19 cellular contexts compared by ENCODE assay signal in the genomic region with DNA sequence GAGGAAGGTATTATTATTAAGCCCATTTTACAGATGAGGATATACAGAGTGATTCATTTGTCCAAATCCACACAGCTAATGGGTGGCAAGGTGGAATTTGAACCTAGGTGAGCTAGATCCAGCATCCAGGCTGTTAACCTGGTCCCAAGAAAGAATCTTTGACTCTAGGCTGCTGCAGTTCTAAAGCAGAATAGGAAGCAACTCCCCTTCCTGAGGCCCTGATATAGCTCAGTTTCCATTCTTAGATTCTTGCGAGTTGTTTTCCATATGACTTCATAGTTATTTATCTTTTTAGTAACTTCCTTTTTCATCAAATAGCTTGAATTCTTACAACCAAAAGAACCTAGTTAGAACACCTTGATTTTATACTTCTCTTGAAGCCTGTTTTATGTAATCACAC. TPM values are rescaled to one million over a fixed set of nuclear protein-coding genes. Genes with fewer than 3 reads are reported as not detected.
DNase-seq lines count a peak whose midpoint lies in the region; ATAC-seq and TF ChIP-seq lines count a peak whose summit lies in the region.
"Had no signal": no experiment of that assay in that cellular context is flagged by ENCODE, and none has a peak within 500 bp of the region (broad histone marks: within the 10 kb centered on the region; RNA-seq: fewer than 3 reads in every experiment).

No MANE protein-coding gene starts in this region.

- H3K27me3 Mint-ChIP-seq in activated T-cell treated with anti-CD3 and anti-CD28 coated beads, Interleukin-2, amount 50 U/mL, for 24 hours, result no peaks in the 10 kb centered on the region
- H3K27me3 Mint-ChIP-seq in activated naive CD8-positive, alpha-beta T cell treated with anti-CD3 and anti-CD28 coated beads, Interleukin-2, amount 50 U/mL, for 24 hours, result no peaks in the 10 kb centered on the region
- no peaks in the 10 kb centered on the region for H3K27me3 Mint-ChIP-seq in nephron progenitor cell (ENCODE audit: low read depth, poor library complexity)
- H3K27me3 Mint-ChIP-seq: dendritic cell treated with granulocyte-macrophage colony-stimulating factor and Interleukin-4, amounts not matched to agents 40 ng/mL and 50 ng/mL, for 4 days had no signal

- DNase-seq in activated T-cell treated with anti-CD3 and anti-CD28 coated beads, Interleukin-2, amount 50 U/mL, for 24 hours, result no peak
- DNase-seq in activated T-cell treated with anti-CD3 and anti-CD28 coated beads for 4 hours, result no peak
- DNase-seq in OCI-LY7 (ENCODE audit: low spot score), result no peak
- DNase-seq in activated naive CD8-positive, alpha-beta T cell treated with anti-CD3 and anti-CD28 coated beads, Interleukin-2, amount 50 U/mL, for 24 hours, result no peak
- DNase-seq in nephron progenitor cell, result no peak
- DNase-seq in NCI-H1436 (lab: John Stamatoyannopoulos, UW), result no peak
- DNase-seq in stomach, result no peak
- no peak for DNase-seq in COLO668 (lab: John Stamatoyannopoulos, UW; ENCODE audit: unreplicated experiment)
- DNase-seq: activated CD4-positive, CD25-positive, alpha-beta regulatory T cell; GF-D8; HCEC 1CT; left cardiac atrium; MG63; NCI-H2081; NCI-H526 treated with DMSO at 0.1 percent for 48 hours; PC-3 had no signal

- no peak for TF ChIP-seq POLR2A in stomach (IDR thresholded peaks at IDR 0.05)

- H3K9me3 ChIP-seq in OCI-LY7 (ENCODE audit: low read length), result no peaks in the 10 kb centered on the region
- no peaks in the 10 kb centered on the region for H3K9me3 ChIP-seq in stomach
- H3K9me3 ChIP-seq: MG63 had no signal

- WGBS in stomach, 5 donors, result 59 to 73% (median 67%) methylated on average over 1 of the region's 1 CpG

- TF ChIP-seq EP300 in stomach (IDR thresholded peaks at IDR 0.05), result no peak

- no peak for TF ChIP-seq CTCF in OCI-LY7 (conservative IDR thresholded peaks at IDR 0.05; ENCODE audit: low read length)
- no peak for TF ChIP-seq CTCF in nephron progenitor cell (IDR thresholded peaks at IDR 0.05)
- TF ChIP-seq CTCF in stomach (IDR thresholded peaks at IDR 0.05), result no peak

- H3K4me3 Mint-ChIP-seq in activated T-cell treated with anti-CD3 and anti-CD28 coated beads, Interleukin-2, amount 50 U/mL, for 24 hours, result peak overlapping the region; percentile 0
- no peak overlapping the region for H3K4me3 Mint-ChIP-seq in activated naive CD8-positive, alpha-beta T cell treated with anti-CD3 and anti-CD28 coated beads, Interleukin-2, amount 50 U/mL, for 24 hours
- H3K4me3 Mint-ChIP-seq in nephron progenitor cell, result no peak overlapping the region
- H3K4me3 Mint-ChIP-seq: dendritic cell treated with granulocyte-macrophage colony-stimulating factor and Interleukin-4, amounts not matched to agents 40 ng/mL and 50 ng/mL, for 4 days had no signal

- POLR2A ChIA-PET in OCI-LY7 (lab: Charles Lee), result interaction anchor here (0.6 to 1.7 kb wide), 4 partner anchors 9 to 43 kb away, joined by 3 to 6 read pairs (median 6); no protein-coding TSS in a partner anchor

- intact Hi-C loops in OCI-LY7 (cut with micrococcal nuclease; ENCODE audit: unreplicated experiment) (no loop called here), stomach (cut with DNase I; ENCODE audit: low total_unique reads) (no loop called here)

- no peaks in the 10 kb centered on the region for H3K27me3 ChIP-seq in stomach
- H3K27me3 ChIP-seq: MG63 had no signal

- H3K27ac ChIP-seq in OCI-LY7 (ENCODE audit: low read depth, low read length, poor library complexity, severe bottlenecking), result no peak overlapping the region
- H3K27ac ChIP-seq in stomach, result no peak overlapping the region

- no peak overlapping the region for H2AFZ ChIP-seq in OCI-LY7 (ENCODE audit: low read length)

- no peaks in the 10 kb centered on the region for H3K4me1 ChIP-seq in OCI-LY7 (ENCODE audit: insufficient read depth, low read length, poor library complexity, severe bottlenecking)
- peaks cover 0 to 3% (median 0%) of the 10 kb centered on the region in 4 donors for H3K4me1 ChIP-seq in stomach

- no peak for ATAC-seq in activated naive CD8-positive, alpha-beta T cell treated with anti-CD3 and anti-CD28 coated beads, Interleukin-2, amount 50 U/mL, for 24 hours
- ATAC-seq: esophagus mucosa, PC-3, SK-N-SH treated with all-trans-retinoic acid at 6 μM for 48 hours had no signal

- CTCF ChIA-PET in OCI-LY7 (lab: Charles Lee; ENCODE audit: unreplicated experiment), result interaction anchor here (1.0 kb wide), 1 partner anchor 31 kb away, joined by 3 read pairs; no protein-coding TSS in a partner anchor

- H3K4me1 Mint-ChIP-seq in activated T-cell treated with anti-CD3 and anti-CD28 coated beads, Interleukin-2, amount 50 U/mL, for 24 hours (ENCODE audit: low read depth), result peaks cover 76% of the 10 kb centered on the region
- peaks cover 64% of the 10 kb centered on the region for H3K4me1 Mint-ChIP-seq in activated naive CD8-positive, alpha-beta T cell treated with anti-CD3 and anti-CD28 coated beads, Interleukin-2, amount 50 U/mL, for 24 hours
- no peaks in the 10 kb centered on the region for H3K4me1 Mint-ChIP-seq in nephron progenitor cell

- H3K36me3 ChIP-seq in OCI-LY7 (ENCODE audit: insufficient read depth, low read length) (peaks cover 93% of the 10 kb centered on the region), stomach (peaks cover 48 to 96% (median 93%) of the 10 kb centered on the region in 4 donors)

- H3K9me3 Mint-ChIP-seq in activated T-cell treated with anti-CD3 and anti-CD28 coated beads, Interleukin-2, amount 50 U/mL, for 24 hours, result no peaks in the 10 kb centered on the region
- H3K9me3 Mint-ChIP-seq in activated naive CD8-positive, alpha-beta T cell treated with anti-CD3 and anti-CD28 coated beads, Interleukin-2, amount 50 U/mL, for 24 hours, result no peaks in the 10 kb centered on the region
- H3K9me3 Mint-ChIP-seq in nephron progenitor cell, result no peaks in the 10 kb centered on the region
- H3K9me3 Mint-ChIP-seq: dendritic cell treated with granulocyte-macrophage colony-stimulating factor and Interleukin-4, amounts not matched to agents 40 ng/mL and 50 ng/mL, for 4 days had no signal

- peaks cover 93% of the 10 kb centered on the region for H3K36me3 Mint-ChIP-seq in activated T-cell treated with anti-CD3 and anti-CD28 coated beads, Interleukin-2, amount 50 U/mL, for 24 hours (ENCODE audit: low read depth)
- H3K36me3 Mint-ChIP-seq in activated naive CD8-positive, alpha-beta T cell treated with anti-CD3 and anti-CD28 coated beads, Interleukin-2, amount 50 U/mL, for 24 hours (ENCODE audit: low read depth), result peaks cover 72% of the 10 kb centered on the region
- peaks cover 3% of the 10 kb centered on the region for H3K36me3 Mint-ChIP-seq in nephron progenitor cell (ENCODE audit: low read depth)

- H3K79me2 ChIP-seq in OCI-LY7 (ENCODE audit: insufficient read depth, low read depth, low read length), result no peaks in the 10 kb centered on the region

- no peak overlapping the region for H3K4me3 ChIP-seq in OCI-LY7 (ENCODE audit: low read depth, low read length, poor library complexity, severe bottlenecking)
- H3K4me3 ChIP-seq in stomach, result no peak overlapping the region
- H3K4me3 ChIP-seq: MG63 had no signal

- TSS peak; percentile 33 for BruUV-seq in OCI-LY7 (replicated peaks; lab: Mats Ljungman, UMichigan)

- H3K27ac Mint-ChIP-seq in activated T-cell treated with anti-CD3 and anti-CD28 coated beads, Interleukin-2, amount 50 U/mL, for 24 hours, result peak overlapping the region; percentile 85
- peak overlapping the region; percentile 72 for H3K27ac Mint-ChIP-seq in activated naive CD8-positive, alpha-beta T cell treated with anti-CD3 and anti-CD28 coated beads, Interleukin-2, amount 50 U/mL, for 24 hours
- peak overlapping the region; percentile 92 for H3K27ac Mint-ChIP-seq in nephron progenitor cell
- H3K27ac Mint-ChIP-seq: dendritic cell treated with granulocyte-macrophage colony-stimulating factor and Interleukin-4, amounts not matched to agents 40 ng/mL and 50 ng/mL, for 4 days had no signal

- H4K20me1 ChIP-seq in OCI-LY7 (ENCODE audit: insufficient read depth, low read length), result no peaks in the 10 kb centered on the region

- H3K4me2 ChIP-seq in OCI-LY7 (ENCODE audit: low read length), result no peak overlapping the region

- H3K9me2 ChIP-seq in OCI-LY7 (ENCODE audit: insufficient read depth, low read length), result no peaks in the 10 kb centered on the region

RNA-seq across cellular contexts. Expression of a gene that starts 24.1 kb away (rescaled TPM):
- total RNA-seq in OCI-LY7 (2014; rRNA removed; shearing (Covaris generic)), result not detected in 2 replicates
- not detected in 2 replicates for total RNA-seq in OCI-LY7 (2022)
- 10 to 100 TPM in 4 of 5 donors, 1 to 10 TPM in 1; 4.7 to 31.9 (median 18.2) TPM for total RNA-seq in stomach
- 1 to 10 TPM in 1 of 3 donors, under 1 TPM in 2; 0.33 to 1.3 (median 0.76) TPM for polyA plus RNA-seq in stomach

RNA-seq across cellular contexts. Expression of a gene that starts 49.6 kb away (rescaled TPM):
- total RNA-seq in OCI-LY7 (2014; rRNA removed; shearing (Covaris generic)), result 44.2 and 47.4 TPM in 2 replicates
- total RNA-seq in OCI-LY7 (2022) (47.6 and 52.4 TPM in 2 replicates), stomach (10 to 100 TPM in 4 of 5 donors, 1 to 10 TPM in 1; 7.6 to 34.3 (median 20.3) TPM)
- 1 to 10 TPM; 5.5 to 7.0 (median 5.7) TPM for polyA plus RNA-seq in stomach

Comparison
In these comparisons a context has a peak if more than half of its experiments do, and no peak if none do; other contexts are left out.
1. RNA of a gene that starts 24.1 kb away (total RNA-seq): 4.7 to 31.9 TPM in stomach; not detected in OCI-LY7; every median in the first group is over 4 times any median in the second.
2. Peak in every context shown above with its lines, with median percentiles within 50 percentile points of each other: H3K27ac Mint-ChIP-seq.